7 cellular contexts compared by ENCODE assay signal in the genomic region with DNA sequence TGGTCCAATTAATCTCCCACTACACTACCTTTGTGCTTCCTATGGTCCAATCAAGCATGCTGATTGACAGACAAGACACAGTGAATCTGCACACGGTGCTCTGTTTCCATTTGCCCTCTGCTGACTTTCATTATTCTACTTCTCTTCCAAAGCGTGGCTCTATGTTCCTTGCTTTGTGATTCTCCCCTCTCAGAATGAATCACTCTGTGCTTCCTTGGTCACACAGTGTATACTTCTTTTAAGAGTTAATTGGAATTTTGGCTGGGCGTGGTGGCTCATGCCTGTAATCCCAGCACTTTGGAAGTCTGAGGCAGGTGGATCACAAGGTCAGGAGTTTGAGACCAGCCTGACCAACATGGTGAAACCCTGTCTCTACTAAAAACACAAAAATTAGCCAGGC.
DNase-seq lines count a peak whose midpoint lies in the region; TF ChIP-seq lines count a peak whose summit lies in the region.
"Not testable (repeated sequence)": the region's sequence is repeated elsewhere in the genome, so short reads cannot be mapped to it uniquely, and the experiment has no call there.

No MANE protein-coding gene starts in this region.

- in situ Hi-C loops in astrocyte of the spinal cord (cut with HindIII; ENCODE audit: low sequenced_read_pairs); transverse colon (cut with MboI; ENCODE audit: low pct_ligation_motif_present in 1 of 4, low pct_unique_long_range_greater_than_20kb in 1 of 4, low sequenced_read_pairs in 3 of 4): not testable (repeated sequence)

- not testable (repeated sequence) for TF ChIP-seq CTCF in astrocyte of the spinal cord (IDR thresholded peaks at IDR 0.05; ENCODE audit: low read depth, low read length); esophagus muscularis mucosa (IDR thresholded peaks at IDR 0.05); hepatocyte (IDR thresholded peaks at IDR 0.05; ENCODE audit: poor library complexity); neutrophil (IDR thresholded peaks at IDR 0.05); transverse colon (IDR thresholded peaks at IDR 0.05)

- not testable (repeated sequence) for H3K27ac ChIP-seq in esophagus muscularis mucosa (replicated peaks in 1 of 4)
- H3K27ac ChIP-seq in hepatocyte = peak overlapping the region; percentile 81
- peak overlapping the region; percentile 38 for H3K27ac ChIP-seq in neutrophil
- H3K27ac ChIP-seq in transverse colon = peak overlapping the region in 3 of 4 donors; percentile 15 to 21 (median 16)

- not testable (repeated sequence) for H3K4me3 ChIP-seq in astrocyte of the spinal cord (ENCODE audit: low read depth, low read length); esophagus muscularis mucosa; hepatocyte; neutrophil (ENCODE audit: low read depth in 1 of 2, low read length in 1 of 2); transverse colon

- H3K4me2 ChIP-seq in hepatocyte = not testable (repeated sequence)

- TF ChIP-seq EP300 in esophagus muscularis mucosa (IDR thresholded peaks at IDR 0.05); transverse colon (IDR thresholded peaks at IDR 0.05; ENCODE audit: low read depth): not testable (repeated sequence)

- WGBS in esophagus muscularis mucosa = 81% methylated on average over 3 of the region's 3 CpGs
- WGBS in hepatocyte (ENCODE audit: low lambda C conversion rate, missing lambda C conversion rate) = 78% methylated on average over 3 of the region's 3 CpGs
- WGBS in transverse colon (ENCODE audit: low coverage in 1 of 2), 2 donors = 60 to 82% methylated on average over 3 of the region's 3 CpGs

- not testable (repeated sequence) for H2AFZ ChIP-seq in hepatocyte

- peaks cover 24% of the 10 kb centered on the region for H3K79me2 ChIP-seq in hepatocyte

- H3K4me1 ChIP-seq in esophagus muscularis mucosa (peaks cover 14 to 32% (median 28%) of the 10 kb centered on the region in 4 donors), hepatocyte (ENCODE audit: insufficient read depth) (peaks cover 25% of the 10 kb centered on the region), neutrophil (ENCODE audit: control insufficient read depth in 1 of 2, insufficient read depth in 1 of 2, low read depth in 1 of 2, low read length in 1 of 2) (peaks cover 27 to 32% of the 10 kb centered on the region in 2 experiments), transverse colon (peaks cover 3 to 16% (median 8%) of the 10 kb centered on the region in 4 donors)

- H3K9me3 ChIP-seq in esophagus muscularis mucosa; hepatocyte (ENCODE audit: low read depth); neutrophil; transverse colon: not testable (repeated sequence)

- H4K20me1 ChIP-seq in hepatocyte (ENCODE audit: insufficient read depth, poor library complexity, severe bottlenecking) = not testable (repeated sequence)

- DNase-seq in EH (ENCODE audit: low read depth) = peak; percentile 22
- peak; percentile 2 for DNase-seq in OCI-M1 (lab: John Stamatoyannopoulos, UW)
- DNase-seq in astrocyte of the spinal cord (ENCODE audit: low read depth, low spot score) = peak; percentile 29
- DNase-seq in esophagus muscularis mucosa (ENCODE audit: extremely low spot score) = peak; percentile 8
- not testable (repeated sequence) for DNase-seq in hepatocyte (ENCODE audit: low spot score); transverse colon

- intact Hi-C loops in esophagus muscularis mucosa (cut with DNase I); transverse colon (cut with DNase I; ENCODE audit: low total_unique reads): not testable (repeated sequence)

- not testable (repeated sequence) for H3K27me3 ChIP-seq in esophagus muscularis mucosa, hepatocyte, neutrophil, transverse colon

- not testable (repeated sequence) for TF ChIP-seq POLR2A in esophagus muscularis mucosa (IDR thresholded peaks at IDR 0.05; ENCODE audit: low read depth); transverse colon (IDR thresholded peaks at IDR 0.05)

- not testable (repeated sequence) for H3K9me2 ChIP-seq in hepatocyte (replicated peaks; ENCODE audit: insufficient read depth)

- not testable (repeated sequence) for H3K36me3 ChIP-seq in esophagus muscularis mucosa; hepatocyte (replicated peaks; ENCODE audit: insufficient read depth, low read depth); neutrophil; transverse colon
